Comparison of ENCODE assay signal across 8 cellular contexts in the genomic region with DNA sequence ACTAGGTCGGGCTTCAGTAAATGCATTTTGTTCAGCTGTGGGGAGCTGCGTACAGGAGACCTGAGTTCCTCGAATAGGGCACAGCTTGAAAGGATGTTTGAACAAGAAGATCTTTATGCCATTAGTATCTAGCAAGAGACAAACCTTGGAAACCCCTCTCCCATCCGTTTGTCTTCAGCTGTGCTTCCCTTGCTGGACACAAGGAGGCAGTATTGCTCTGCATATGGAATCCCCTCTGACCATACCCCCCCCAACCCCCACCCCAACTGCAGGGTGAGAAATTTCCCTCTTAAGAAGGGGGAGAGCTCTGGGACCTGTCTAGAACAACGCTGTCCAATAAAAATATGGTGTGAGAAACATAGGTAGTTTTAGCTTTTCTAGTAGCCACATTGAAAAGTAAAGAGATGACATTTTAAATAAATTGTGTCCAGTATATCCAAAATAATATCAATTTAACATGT. TPM values are rescaled to one million over a fixed set of nuclear protein-coding genes. Genes with fewer than 3 reads are reported as not detected.
DNase-seq lines count a peak whose midpoint lies in the region; ATAC-seq, FAIRE-seq and TF ChIP-seq lines count a peak whose summit lies in the region.

No MANE protein-coding gene starts in this region.

- CTCF ChIA-PET in CD4-positive, alpha-beta memory T cell (lab: Charles Lee; ENCODE audit: partially characterized antibody) = interaction anchor here (0.6 to 4.6 kb wide), 35 partner anchors 12 to 773 kb away, joined by 3 to 62 read pairs (median 4); a partner anchor contains a TSS

- ATAC-seq in natural killer cell = peak; percentile 51 to 58 (median 54)

- intact Hi-C loops in CD4-positive, alpha-beta memory T cell (cut with micrococcal nuclease) = loop anchor here (1.0 to 10.0 kb wide), 4 partner anchors 24 to 770 kb away; a partner anchor contains a TSS
- intact Hi-C loops in esophagus squamous epithelium (cut with DNase I) (no loop called here), natural killer cell (cut with micrococcal nuclease) (loop anchor here (2.0 to 10.0 kb wide), 4 partner anchors 58 to 770 kb away; a partner anchor contains a TSS)

- no peaks in the 10 kb centered on the region for H4K20me1 ChIP-seq in OCI-LY1 (ENCODE audit: insufficient read depth, low read length)

- H3K79me2 ChIP-seq in OCI-LY1 (ENCODE audit: insufficient read depth, low read length) = no peaks in the 10 kb centered on the region

- peak; percentile 61 to 82 (median 64) for DNase-seq in CD4-positive, alpha-beta memory T cell
- peak; percentile 84 for DNase-seq in HTR-8/SVneo (ENCODE audit: insufficient read length, low spot score)
- DNase-seq in activated T-cell treated with anti-CD3 and anti-CD28 coated beads for 48 hours (ENCODE audit: low read depth) = peak; percentile 58
- DNase-seq in esophagus squamous epithelium (lab: John Stamatoyannopoulos, UW) = no peak
- peak; percentile 48 for DNase-seq in natural killer cell
- DNase-seq in cortex of kidney (lab: John Stamatoyannopoulos, UW) = no peak

- no peak for FAIRE-seq in HTR-8/SVneo (lab: Jason Lieb, UNC)

- peaks cover 34% of the 10 kb centered on the region for H3K4me1 ChIP-seq in CD4-positive, alpha-beta memory T cell (ENCODE audit: insufficient read depth, low read length)
- H3K4me1 ChIP-seq in OCI-LY1 (ENCODE audit: insufficient read depth, low read length, severe bottlenecking) (peaks cover 34% of the 10 kb centered on the region), esophagus squamous epithelium (peaks cover 15 to 36% (median 20%) of the 10 kb centered on the region in 3 donors)

- H3K4me3 Mint-ChIP-seq in CD4-positive, alpha-beta memory T cell = peak overlapping the region; percentile 84 to 95 (median 93)
- H3K4me3 Mint-ChIP-seq in natural killer cell = peak overlapping the region; percentile 92
- peak overlapping the region; percentile 92 for H3K4me3 Mint-ChIP-seq in stimulated activated naive CD8-positive, alpha-beta T cell treated with anti-CD3 and anti-CD28 coated beads, Interleukin-15, Interleukin-2, amounts not matched to agents 100 ng/mL and 50 ng/mL, for 24 hours

- TF ChIP-seq CTCF in OCI-LY1 (IDR thresholded peaks at IDR 0.05; ENCODE audit: low read length) (peak; percentile 68), esophagus squamous epithelium (IDR thresholded peaks at IDR 0.05) (peak; percentile 52 to 86 (median 69)), natural killer cell (IDR thresholded peaks at IDR 0.05) (peak; percentile 91)

- no peaks in the 10 kb centered on the region for H3K9me2 ChIP-seq in OCI-LY1 (ENCODE audit: low read depth, low read length)

- no peaks in the 10 kb centered on the region for H3F3A ChIP-seq in OCI-LY1 (ENCODE audit: insufficient read depth, low read length)

- WGBS in esophagus squamous epithelium, 2 donors = 0 to 6% methylated on average over 2 to 5 of the region's 5 CpGs

- POLR2A ChIA-PET in CD4-positive, alpha-beta memory T cell (lab: Charles Lee; ENCODE audit: partially characterized antibody) = interaction anchor here (0.6 to 4.4 kb wide), 7 partner anchors 11 to 359 kb away, joined by 3 to 45 read pairs (median 12); a partner anchor contains a TSS

- no peaks in the 10 kb centered on the region for H3K36me3 ChIP-seq in CD4-positive, alpha-beta memory T cell (ENCODE audit: insufficient read depth, low read length)
- no peaks in the 10 kb centered on the region; the same call in 1 of the 2 replicates for H3K36me3 ChIP-seq in OCI-LY1 (ENCODE audit: insufficient read depth, low read length)
- peaks cover 0 to 14% (median 0%) of the 10 kb centered on the region in 3 donors for H3K36me3 ChIP-seq in esophagus squamous epithelium

- H3K27me3 Mint-ChIP-seq in CD4-positive, alpha-beta memory T cell = no peaks in the 10 kb centered on the region
- no peaks in the 10 kb centered on the region for H3K27me3 Mint-ChIP-seq in natural killer cell (ENCODE audit: low read depth in 2 of 2)
- H3K27me3 Mint-ChIP-seq in stimulated activated naive CD8-positive, alpha-beta T cell treated with anti-CD3 and anti-CD28 coated beads, Interleukin-15, Interleukin-2, amounts not matched to agents 100 ng/mL and 50 ng/mL, for 24 hours = no peaks in the 10 kb centered on the region

- peak overlapping the region; percentile 23 to 89 (median 72) for H3K27ac Mint-ChIP-seq in CD4-positive, alpha-beta memory T cell
- peak overlapping the region in 1 of 2 donors; percentile 93 for H3K27ac Mint-ChIP-seq in natural killer cell
- H3K27ac Mint-ChIP-seq in stimulated activated naive CD8-positive, alpha-beta T cell treated with anti-CD3 and anti-CD28 coated beads, Interleukin-15, Interleukin-2, amounts not matched to agents 100 ng/mL and 50 ng/mL, for 24 hours = peak overlapping the region; percentile 77

- H3K27me3 ChIP-seq in CD4-positive, alpha-beta memory T cell (ENCODE audit: insufficient read depth, low read length) = no peaks in the 10 kb centered on the region
- no peaks in the 10 kb centered on the region for H3K27me3 ChIP-seq in OCI-LY1 (ENCODE audit: insufficient read depth, low read length)
- no peaks in the 10 kb centered on the region for H3K27me3 ChIP-seq in esophagus squamous epithelium

- H3K9ac ChIP-seq in OCI-LY1 (ENCODE audit: low read length) = peak overlapping the region; percentile 83

- H3K4me2 ChIP-seq in OCI-LY1 (ENCODE audit: low read length) = peak overlapping the region; percentile 86

- peaks cover 27 to 49% (median 37%) of the 10 kb centered on the region in 4 donors for H3K4me1 Mint-ChIP-seq in CD4-positive, alpha-beta memory T cell
- H3K4me1 Mint-ChIP-seq in natural killer cell = peaks cover 36 to 44% of the 10 kb centered on the region in 2 donors
- H3K4me1 Mint-ChIP-seq in stimulated activated naive CD8-positive, alpha-beta T cell treated with anti-CD3 and anti-CD28 coated beads, Interleukin-15, Interleukin-2, amounts not matched to agents 100 ng/mL and 50 ng/mL, for 24 hours (ENCODE audit: low read depth) = peaks cover 46% of the 10 kb centered on the region

- TF ChIP-seq POLR2A in esophagus squamous epithelium (IDR thresholded peaks at IDR 0.05) = no peak

- no peaks in the 10 kb centered on the region for H3K9me3 ChIP-seq in CD4-positive, alpha-beta memory T cell (ENCODE audit: control insufficient read depth in 1 of 2, low read length in 2 of 2)
- H3K9me3 ChIP-seq in OCI-LY1 (ENCODE audit: low read length) = no peaks in the 10 kb centered on the region
- no peaks in the 10 kb centered on the region for H3K9me3 ChIP-seq in esophagus squamous epithelium

- peak overlapping the region; percentile 76 to 86 for H3K4me3 ChIP-seq in CD4-positive, alpha-beta memory T cell (ENCODE audit: low read length in 2 of 2)
- H3K4me3 ChIP-seq in OCI-LY1 (ENCODE audit: low read depth, low read length, poor library complexity, severe bottlenecking) = peak overlapping the region; percentile 88
- H3K4me3 ChIP-seq in esophagus squamous epithelium = peak overlapping the region; percentile 78 to 98 (median 94)

- H2AFZ ChIP-seq in OCI-LY1 (ENCODE audit: low read length) = no peak overlapping the region

- no peak overlapping the region for H3K27ac ChIP-seq in CD4-positive, alpha-beta memory T cell (ENCODE audit: low read depth, low read length)
- no peak overlapping the region for H3K27ac ChIP-seq in OCI-LY1 (ENCODE audit: low read depth, low read length, poor library complexity, severe bottlenecking)
- peak overlapping the region in 3 of 4 donors; percentile 85 to 94 (median 92) for H3K27ac ChIP-seq in esophagus squamous epithelium

- no peaks in the 10 kb centered on the region for H3K9me3 Mint-ChIP-seq in CD4-positive, alpha-beta memory T cell
- H3K9me3 Mint-ChIP-seq in natural killer cell = no peaks in the 10 kb centered on the region
- H3K9me3 Mint-ChIP-seq in stimulated activated naive CD8-positive, alpha-beta T cell treated with anti-CD3 and anti-CD28 coated beads, Interleukin-15, Interleukin-2, amounts not matched to agents 100 ng/mL and 50 ng/mL, for 24 hours = no peaks in the 10 kb centered on the region

- peaks cover 8 to 12% of the 10 kb centered on the region in 2 donors for H3K36me3 Mint-ChIP-seq in CD4-positive, alpha-beta memory T cell
- no peaks in the 10 kb centered on the region for H3K36me3 Mint-ChIP-seq in natural killer cell
- peaks cover 30% of the 10 kb centered on the region for H3K36me3 Mint-ChIP-seq in stimulated activated naive CD8-positive, alpha-beta T cell treated with anti-CD3 and anti-CD28 coated beads, Interleukin-15, Interleukin-2, amounts not matched to agents 100 ng/mL and 50 ng/mL, for 24 hours (ENCODE audit: low read depth)

RNA-seq across cellular contexts. Expression of a gene that starts 1.6 kb away (rescaled TPM):
- 10 to 100 TPM; 11.8 to 13.3 TPM for total RNA-seq in CD4-positive, alpha-beta memory T cell
- polyA plus RNA-seq in CD4-positive, alpha-beta memory T cell = 1 to 10 TPM; 1.7 to 4.4 TPM
- total RNA-seq in esophagus squamous epithelium = 10 to 100 TPM in 1 of 4 donors, 1 to 10 TPM in 3; 5.9 to 10.1 (median 7.0) TPM
- total RNA-seq in natural killer cell = 1 to 10 TPM; 1.3 to 2.8 (median 1.7) TPM

RNA-seq across cellular contexts. Expression of a gene that starts 11.3 kb away (rescaled TPM):
- total RNA-seq in CD4-positive, alpha-beta memory T cell = 1 to 10 TPM; 7.2 to 7.8 TPM
- 1 to 10 TPM; 3.6 to 4.0 TPM for polyA plus RNA-seq in CD4-positive, alpha-beta memory T cell
- total RNA-seq in esophagus squamous epithelium (10 to 100 TPM in 2 of 4 donors, 1 to 10 TPM in 2; 9.0 to 11.1 (median 10.2) TPM), natural killer cell (1 to 10 TPM; 2.7 to 6.0 (median 4.9) TPM)

RNA-seq across cellular contexts. Expression of a gene that starts 58.2 kb away (rescaled TPM):
- total RNA-seq in CD4-positive, alpha-beta memory T cell = 100 to 1,000 TPM; 140 to 143 TPM
- 10 to 100 TPM; 45.5 to 85.3 TPM for polyA plus RNA-seq in CD4-positive, alpha-beta memory T cell
- 10 to 100 TPM; 32.8 to 59.3 (median 46.3) TPM for total RNA-seq in esophagus squamous epithelium
- 100 to 1,000 TPM; 183 to 233 (median 197) TPM for total RNA-seq in natural killer cell

Comparison
In these comparisons a context has a peak if more than half of its experiments do, and no peak if none do; other contexts are left out.
1. DNase-seq: peak in CD4-positive, alpha-beta memory T cell (5 of 5), HTR-8/SVneo (single experiment), activated T-cell treated with anti-CD3 and anti-CD28 coated beads for 48 hours (single experiment) and natural killer cell (single experiment); none in esophagus squamous epithelium (single experiment) and cortex of kidney (single experiment).
2. H3K27ac ChIP-seq: peak in esophagus squamous epithelium (3 of 4); none in CD4-positive, alpha-beta memory T cell (single experiment) and OCI-LY1 (single experiment).
3. Peak in every context shown above with its lines, with median percentiles within 50 percentile points of each other: H3K4me3 ChIP-seq, H3K4me3 Mint-ChIP-seq and CTCF ChIP-seq.